ENCODE assay signal across 1 cellular context in the genomic region with DNA sequence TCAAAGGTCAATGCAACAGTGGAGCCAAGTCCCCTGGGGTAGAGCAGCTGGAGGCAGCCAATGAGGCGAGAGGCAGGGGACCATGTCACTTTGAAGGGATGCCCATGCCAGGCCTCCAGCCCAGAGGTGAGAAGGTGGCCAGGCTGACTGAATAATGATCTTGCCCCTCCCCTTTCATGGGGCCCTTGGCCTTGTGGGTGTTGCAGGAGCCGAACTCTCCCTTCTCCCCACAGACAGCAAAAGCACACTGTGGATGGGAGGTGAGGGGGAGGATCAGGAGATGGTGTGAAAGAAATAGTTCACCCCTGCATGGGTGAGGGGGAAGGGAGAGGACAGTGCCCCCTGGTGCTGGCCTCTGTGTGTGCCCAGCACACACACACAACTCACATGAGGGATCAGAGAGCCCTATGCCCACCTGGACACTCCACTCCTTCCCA.
TF ChIP-seq lines count a peak whose summit lies in the region.

No MANE protein-coding gene starts in this region.

TF ChIP-seq in HCT116, 20 proteins besides CTCF, POLR2A, EP300 and RAD21 (continued from another document):
- TF ChIP-seq, protein P1, sequence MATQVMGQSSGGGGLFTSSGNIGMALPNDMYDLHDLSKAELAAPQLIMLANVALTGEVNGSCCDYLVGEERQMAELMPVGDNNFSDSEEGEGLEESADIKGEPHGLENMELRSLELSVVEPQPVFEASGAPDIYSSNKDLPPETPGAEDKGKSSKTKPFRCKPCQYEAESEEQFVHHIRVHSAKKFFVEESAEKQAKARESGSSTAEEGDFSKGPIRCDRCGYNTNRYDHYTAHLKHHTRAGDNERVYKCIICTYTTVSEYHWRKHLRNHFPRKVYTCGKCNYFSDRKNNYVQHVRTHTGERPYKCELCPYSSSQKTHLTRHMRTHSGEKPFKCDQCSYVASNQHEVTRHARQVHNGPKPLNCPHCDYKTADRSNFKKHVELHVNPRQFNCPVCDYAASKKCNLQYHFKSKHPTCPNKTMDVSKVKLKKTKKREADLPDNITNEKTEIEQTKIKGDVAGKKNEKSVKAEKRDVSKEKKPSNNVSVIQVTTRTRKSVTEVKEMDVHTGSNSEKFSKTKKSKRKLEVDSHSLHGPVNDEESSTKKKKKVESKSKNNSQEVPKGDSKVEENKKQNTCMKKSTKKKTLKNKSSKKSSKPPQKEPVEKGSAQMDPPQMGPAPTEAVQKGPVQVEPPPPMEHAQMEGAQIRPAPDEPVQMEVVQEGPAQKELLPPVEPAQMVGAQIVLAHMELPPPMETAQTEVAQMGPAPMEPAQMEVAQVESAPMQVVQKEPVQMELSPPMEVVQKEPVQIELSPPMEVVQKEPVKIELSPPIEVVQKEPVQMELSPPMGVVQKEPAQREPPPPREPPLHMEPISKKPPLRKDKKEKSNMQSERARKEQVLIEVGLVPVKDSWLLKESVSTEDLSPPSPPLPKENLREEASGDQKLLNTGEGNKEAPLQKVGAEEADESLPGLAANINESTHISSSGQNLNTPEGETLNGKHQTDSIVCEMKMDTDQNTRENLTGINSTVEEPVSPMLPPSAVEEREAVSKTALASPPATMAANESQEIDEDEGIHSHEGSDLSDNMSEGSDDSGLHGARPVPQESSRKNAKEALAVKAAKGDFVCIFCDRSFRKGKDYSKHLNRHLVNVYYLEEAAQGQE (IDR thresholded peaks at IDR 0.05; ENCODE audit: low read depth) = no peak
- TF ChIP-seq POLR2AphosphoS5 (IDR thresholded peaks at IDR 0.05; ENCODE audit: low read depth, low read length) (no peak), EZH2 (IDR thresholded peaks at IDR 0.05) (no peak), FOSL1 (IDR thresholded peaks at IDR 0.05; ENCODE audit: low read depth) (no peak), SIN3A (IDR thresholded peaks at IDR 0.05; ENCODE audit: low read depth) (no peak)
